Comparison of ENCODE assay signal across 26 cellular contexts in genomic region chr2:218802595-218802994, GRCh38. TPM values are rescaled to one million over a fixed set of nuclear protein-coding genes. Genes with fewer than 3 reads are reported as not detected.
DNase-seq lines count a peak whose midpoint lies in the region; ATAC-seq, FAIRE-seq and TF ChIP-seq lines count a peak whose summit lies in the region.
"Had no signal": no experiment of that assay in that cellular context is flagged by ENCODE, and none has a peak within 500 bp of the region (broad histone marks: within the 10 kb centered on the region; RNA-seq: fewer than 3 reads in every experiment).

No MANE protein-coding gene starts in this region.

- no peaks in the 10 kb centered on the region for H3K36me3 ChIP-seq in psoas muscle (ENCODE audit: insufficient read depth in 1 of 2, low read depth in 1 of 2)
- H3K36me3 ChIP-seq: heart left ventricle, thyroid gland had no signal

- 74 to 77% (median 76%) methylated on average over 2 of the region's 2 CpGs for WGBS in psoas muscle, 3 donors

- no peaks in the 10 kb centered on the region for H3K36me3 Mint-ChIP-seq in effector memory CD8-positive, alpha-beta T cell (ENCODE audit: insufficient read depth)
- H3K36me3 Mint-ChIP-seq: CD4-positive, CD25-positive, alpha-beta regulatory T cell had no signal

- peaks cover 20 to 40% of the 10 kb centered on the region in 2 donors for H3K27me3 Mint-ChIP-seq in effector memory CD8-positive, alpha-beta T cell

- no peak overlapping the region for H3K27ac Mint-ChIP-seq in effector memory CD8-positive, alpha-beta T cell
- H3K27ac Mint-ChIP-seq: CD4-positive, CD25-positive, alpha-beta regulatory T cell; stimulated activated naive CD8-positive, alpha-beta T cell treated with anti-CD3 and anti-CD28 coated beads, Interleukin-15, Interleukin-2, amounts not matched to agents 100 ng/mL and 50 ng/mL, for 24 hours had no signal

- intact Hi-C loops in psoas muscle (cut with DNase I), result loop anchor here (5.0 kb wide), 1 partner anchor 35 kb away; no protein-coding TSS in a partner anchor

- H3K4me1 ChIP-seq in psoas muscle, result peaks cover 29% of the 10 kb centered on the region

- peak overlapping the region in 1 of 2 donors; percentile 31 for H3K4me3 Mint-ChIP-seq in effector memory CD8-positive, alpha-beta T cell
- H3K4me3 Mint-ChIP-seq: CD4-positive, CD25-positive, alpha-beta regulatory T cell; neural crest cell; stimulated activated naive CD8-positive, alpha-beta T cell treated with anti-CD3 and anti-CD28 coated beads, Interleukin-15, Interleukin-2, amounts not matched to agents 100 ng/mL and 50 ng/mL, for 24 hours had no signal

- H3K9me3 ChIP-seq in psoas muscle, result peaks cover 12% of the 10 kb centered on the region
- H3K9me3 ChIP-seq: thyroid gland had no signal

- H3K27me3 ChIP-seq in psoas muscle (ENCODE audit: insufficient read depth in 3 of 3, low read length in 2 of 3), result no peaks in the 10 kb centered on the region
- H3K27me3 ChIP-seq: dorsolateral prefrontal cortex, heart left ventricle, thyroid gland had no signal

- H3K27ac ChIP-seq in psoas muscle, result peak overlapping the region; percentile 60
- H3K27ac ChIP-seq: heart left ventricle, thyroid gland had no signal

- DNase-seq in D721Med (ENCODE audit: insufficient read length, low spot score) (no peak), psoas muscle (no peak), Ammon's horn (ENCODE audit: low spot score) (no peak), cerebellum (ENCODE audit: low spot score) (no peak), DMS53 (lab: John Stamatoyannopoulos, UW) (no peak)
- DNase-seq in Jurkat, Clone E6-1 (ENCODE audit: low read depth, low spot score), result peak; percentile 70
- no peak for DNase-seq in effector memory CD8-positive, alpha-beta T cell
- DNase-seq: activated CD4-positive, alpha-beta T cell treated with anti-CD3 and anti-CD28 coated beads, Interleukin-2, amount 50 U/mL, for 1 hour; activated naive CD4-positive, alpha-beta T cell treated with anti-CD3 and anti-CD28 coated beads, Interleukin-2, amount 50 U/mL, for 16 hours; dorsolateral prefrontal cortex; heart left ventricle; Karpas-422; left colon; NCI-H1694; NCI-H2227 treated with DMSO at 0.1 percent for 48 hours; NCI-H82; stimulated activated CD4-positive, alpha-beta T cell treated with anti-CD3 and anti-CD28 coated beads, Interleukin-15, amount 100 ng/mL, for 24 hours; thyroid gland had no signal

- TF ChIP-seq CTCF in D721Med (IDR thresholded peaks at IDR 0.05; ENCODE audit: insufficient read depth, missing control alignments), result no peak
- no peak for TF ChIP-seq CTCF in psoas muscle (IDR thresholded peaks at IDR 0.05)

- no peak overlapping the region for H3K4me3 ChIP-seq in Jurkat, Clone E6-1 (ENCODE audit: low read length)
- H3K4me3 ChIP-seq in psoas muscle, result no peak overlapping the region
- H3K4me3 ChIP-seq: dorsolateral prefrontal cortex, heart left ventricle, thyroid gland had no signal

- FAIRE-seq in D721Med (lab: Jason Lieb, UNC), result peak; percentile 46
- FAIRE-seq: astrocyte, G401.6, H1 had no signal

- peaks cover 0 to 8% of the 10 kb centered on the region in 2 donors for H3K9me3 Mint-ChIP-seq in effector memory CD8-positive, alpha-beta T cell

- ATAC-seq in effector memory CD8-positive, alpha-beta T cell (replicated peaks), result peak; percentile 82
- no peak for ATAC-seq in psoas muscle
- ATAC-seq: heart left ventricle, left colon, sciatic nerve had no signal

- H3K4me1 Mint-ChIP-seq in effector memory CD8-positive, alpha-beta T cell (ENCODE audit: low read depth in 2 of 2), result peaks cover 0 to 11% of the 10 kb centered on the region in 2 donors

RNA-seq across cellular contexts. Expression of gene CYP27A1, which starts 20.6 kb away (rescaled TPM):
- polyA plus RNA-seq in Jurkat, Clone E6-1 (2012; ENCODE audit: insufficient read depth, insufficient read length), result not detected
- total RNA-seq in psoas muscle (10 to 100 TPM; 23.4 to 48.4 (median 45.9) TPM), cerebellum (5.7 TPM)
- 10 to 100 TPM in 2 of 3 donors, 1 to 10 TPM in 1; 9.3 to 32.0 (median 18.4) TPM for polyA plus RNA-seq in psoas muscle
- total RNA-seq: CD4-positive, CD25-positive, alpha-beta regulatory T cell had no signal

RNA-seq across cellular contexts. Expression of gene PRKAG3, which starts 29.0 kb away (rescaled TPM):
- polyA plus RNA-seq in Jurkat, Clone E6-1 (2012; ENCODE audit: insufficient read depth, insufficient read length), result not detected
- total RNA-seq in psoas muscle (100 to 1,000 TPM in 1 of 4 donors, 10 to 100 TPM in 3; 22.0 to 187 (median 59.9) TPM), cerebellum (not detected)
- 10 to 100 TPM in 2 of 3 donors, 1 to 10 TPM in 1; 9.2 to 60.2 (median 58.5) TPM for polyA plus RNA-seq in psoas muscle
- total RNA-seq: astrocyte; CD4-positive, CD25-positive, alpha-beta regulatory T cell; H1; heart left ventricle; left colon; mononuclear cell; neural crest cell; thyroid gland had no signal
- polyA plus RNA-seq: CD4-positive, CD25-positive, alpha-beta regulatory T cell; H1 had no signal

RNA-seq across cellular contexts. Expression of gene WNT6, which starts 57.0 kb away (rescaled TPM):
- not detected for polyA plus RNA-seq in Jurkat, Clone E6-1 (2012; ENCODE audit: insufficient read depth, insufficient read length)
- total RNA-seq in psoas muscle (1 to 10 TPM in 1 of 4 donors, under 1 TPM in 3; 0.12 to 1.0 (median 0.48) TPM), cerebellum (not detected)
- polyA plus RNA-seq in psoas muscle, result under 1 TPM; 0.05 to 0.20 (median 0.20) TPM
- total RNA-seq: CD4-positive, CD25-positive, alpha-beta regulatory T cell; H1; mononuclear cell; neural crest cell had no signal
- polyA plus RNA-seq: CD4-positive, CD25-positive, alpha-beta regulatory T cell; H1 had no signal

Comparison
In these comparisons a context has a peak if more than half of its experiments do, and no peak if none do; other contexts are left out.
1. RNA of gene PRKAG3, which starts 29.0 kb away (total RNA-seq): 22.0 to 187 TPM in psoas muscle; not detected in cerebellum (single experiment); every median in the first group is over 10 times any median in the second.